In the genomic region with DNA sequence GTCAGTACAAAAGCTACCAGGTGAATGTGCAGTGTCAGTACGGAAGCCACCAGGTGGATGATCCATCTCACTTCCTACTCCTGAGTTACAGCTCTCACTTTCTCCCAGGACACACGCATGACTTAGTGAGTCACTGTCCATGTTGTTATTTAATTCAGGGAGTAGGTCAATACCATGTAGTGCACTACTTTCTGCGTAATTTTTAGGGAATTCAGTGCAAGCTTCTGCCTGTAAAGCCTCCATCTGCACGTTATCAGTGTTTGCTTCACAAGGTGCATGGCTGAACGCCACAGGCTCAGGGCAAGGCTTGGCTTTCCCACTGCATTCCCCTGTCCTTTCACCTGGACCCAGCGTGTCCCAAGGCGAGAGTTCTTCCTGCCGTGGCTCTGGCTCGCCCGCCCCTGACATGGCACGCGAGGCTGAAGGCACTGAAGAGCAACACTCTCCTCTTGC, we compare ENCODE assay signal across 22 cellular contexts. TPM values are rescaled to one million over a fixed set of nuclear protein-coding genes. Genes with fewer than 3 reads are reported as not detected.
DNase-seq lines count a peak whose midpoint lies in the region; ATAC-seq and TF ChIP-seq lines count a peak whose summit lies in the region.
"Had no signal": no experiment of that assay in that cellular context is flagged by ENCODE, and none has a peak within 500 bp of the region (broad histone marks: within the 10 kb centered on the region; RNA-seq: fewer than 3 reads in every experiment).

No MANE protein-coding gene starts in this region.

- peak overlapping the region; percentile 10 for H3K27ac Mint-ChIP-seq in CD8-positive, alpha-beta T cell
- H3K27ac Mint-ChIP-seq in glutamatergic neuron (ENCODE audit: unreplicated experiment) (peak overlapping the region; percentile 36), naive B cell (peak overlapping the region in 4 of 6 donors; percentile 10 to 56 (median 22)), T-cell (no peak overlapping the region)
- H3K27ac Mint-ChIP-seq: activated naive CD4-positive, alpha-beta T cell treated with anti-CD3 and anti-CD28 coated beads, Interleukin-2, amount 10 ng/mL, durations not matched to agents 7 days and 5 days; CD4-positive, alpha-beta T cell had no signal

- no peaks in the 10 kb centered on the region for H3K9me3 Mint-ChIP-seq in CD8-positive, alpha-beta T cell
- H3K9me3 Mint-ChIP-seq in glutamatergic neuron (ENCODE audit: unreplicated experiment) (peaks cover 2% of the 10 kb centered on the region), naive B cell (no peaks in the 10 kb centered on the region), T-cell (no peaks in the 10 kb centered on the region)
- H3K9me3 Mint-ChIP-seq: activated naive CD4-positive, alpha-beta T cell treated with anti-CD3 and anti-CD28 coated beads, Interleukin-2, amount 10 ng/mL, durations not matched to agents 7 days and 5 days; CD4-positive, alpha-beta T cell; immature natural killer cell had no signal

- POLR2A ChIA-PET in CD8-positive, alpha-beta T cell (lab: Charles Lee) = no interaction called here
- POLR2A ChIA-PET in HEK293 (lab: Yijun Ruan, JAX) = no interaction called here
- POLR2A ChIA-PET in T-cell (lab: Charles Lee) = no interaction called here

- H3K4me1 ChIP-seq in CD8-positive, alpha-beta T cell (ENCODE audit: insufficient read depth, low read length) = no peaks in the 10 kb centered on the region
- H3K4me1 ChIP-seq in HEK293 (ENCODE audit: control insufficient read depth, insufficient read depth, low read length) = no peaks in the 10 kb centered on the region
- H3K4me1 ChIP-seq: SJCRH30, transverse colon had no signal

- H3K27me3 Mint-ChIP-seq in CD8-positive, alpha-beta T cell (ENCODE audit: low read depth) = no peaks in the 10 kb centered on the region
- H3K27me3 Mint-ChIP-seq in glutamatergic neuron (ENCODE audit: unreplicated experiment) (peaks cover 2% of the 10 kb centered on the region), naive B cell (no peaks in the 10 kb centered on the region), T-cell (no peaks in the 10 kb centered on the region)
- H3K27me3 Mint-ChIP-seq: activated naive CD4-positive, alpha-beta T cell treated with anti-CD3 and anti-CD28 coated beads, Interleukin-2, amount 10 ng/mL, durations not matched to agents 7 days and 5 days; CD4-positive, alpha-beta T cell had no signal

- H3K4me3 ChIP-seq in CD8-positive, alpha-beta T cell (ENCODE audit: low read depth, low read length) = no peak overlapping the region
- H3K4me3 ChIP-seq in HEK293 (ENCODE audit: low read depth, low read length) = no peak overlapping the region
- H3K4me3 ChIP-seq: lung, ovary, SJCRH30, transverse colon had no signal

- intact Hi-C loops in CD8-positive, alpha-beta T cell (cut with DNase I, micrococcal nuclease) = no loop called here

- H3K36me3 Mint-ChIP-seq in CD8-positive, alpha-beta T cell = peaks cover 69% of the 10 kb centered on the region
- H3K36me3 Mint-ChIP-seq in glutamatergic neuron (ENCODE audit: unreplicated experiment) (peaks cover 5% of the 10 kb centered on the region), naive B cell (peaks cover 8 to 17% of the 10 kb centered on the region in 2 donors), T-cell (peaks cover 42% of the 10 kb centered on the region)

- no peaks in the 10 kb centered on the region for H3K9me3 ChIP-seq in CD8-positive, alpha-beta T cell (ENCODE audit: low read length)
- H3K9me3 ChIP-seq in HEK293 (ENCODE audit: control insufficient read depth, insufficient read depth, low read depth, low read length) = no peaks in the 10 kb centered on the region
- H3K9me3 ChIP-seq: ovary, SJCRH30, transverse colon had no signal

- peaks cover 45% of the 10 kb centered on the region for H3K4me1 Mint-ChIP-seq in CD8-positive, alpha-beta T cell (ENCODE audit: low read depth)
- H3K4me1 Mint-ChIP-seq in glutamatergic neuron (ENCODE audit: low read depth, unreplicated experiment) (peaks cover 17% of the 10 kb centered on the region), naive B cell (peaks cover 8 to 33% (median 31%) of the 10 kb centered on the region in 3 donors), T-cell (peaks cover 36 to 55% (median 44%) of the 10 kb centered on the region in 3 donors)

- H3K27ac ChIP-seq in CD8-positive, alpha-beta T cell (ENCODE audit: low read depth, low read length) = no peak overlapping the region
- H3K27ac ChIP-seq in HEK293 (ENCODE audit: extremely low read depth, low read depth, low read length) = no peak overlapping the region
- H3K27ac ChIP-seq: ovary, SJCRH30, transverse colon had no signal

- no peaks in the 10 kb centered on the region for H3K27me3 ChIP-seq in CD8-positive, alpha-beta T cell (ENCODE audit: insufficient read depth, low read length)
- H3K27me3 ChIP-seq: ovary, SJCRH30, transverse colon had no signal

- no peaks in the 10 kb centered on the region for H3K36me3 ChIP-seq in CD8-positive, alpha-beta T cell (ENCODE audit: insufficient read depth, low read length)
- peaks cover 0 to 78% of the 10 kb centered on the region in 2 experiments; a peak in 1 of 3 replicates for H3K36me3 ChIP-seq in HEK293 (ENCODE audit: control insufficient read depth in 2 of 2, insufficient read depth in 1 of 2, low read length in 2 of 2)
- H3K36me3 ChIP-seq: ovary, transverse colon had no signal

- no peak for DNase-seq in CD8-positive, alpha-beta T cell
- DNase-seq in glutamatergic neuron = no peak
- no peak for DNase-seq in naive B cell
- DNase-seq in T-cell = no peak
- DNase-seq in A172 (ENCODE audit: low spot score) = no peak
- DNase-seq: activated CD4-positive, alpha-beta T cell treated with anti-CD3 and anti-CD28 coated beads, Interleukin-2, amount 50 U/mL, for 1 hour; activated naive CD4-positive, alpha-beta T cell treated with anti-CD3 and anti-CD28 coated beads, Interleukin-2, amount 10 ng/mL, durations not matched to agents 7 days and 5 days; CD4-positive, alpha-beta T cell; cortex of kidney; immature natural killer cell; KBM-7; NCI-H1694 treated with DMSO at 0.1 percent for 48 hours; NCI-H774; OCI-M1; ovary; SJCRH30; stimulated activated naive CD8-positive, alpha-beta T cell treated with anti-CD3 and anti-CD28 coated beads, Interleukin-15, Interleukin-2, amounts not matched to agents 100 U/mL and 50 U/mL, for 24 hours; transverse colon had no signal

- no peak overlapping the region for H3K4me3 Mint-ChIP-seq in CD8-positive, alpha-beta T cell
- H3K4me3 Mint-ChIP-seq in glutamatergic neuron (ENCODE audit: unreplicated experiment) (no peak overlapping the region), naive B cell (no peak overlapping the region), T-cell (no peak overlapping the region)
- H3K4me3 Mint-ChIP-seq: activated naive CD4-positive, alpha-beta T cell treated with anti-CD3 and anti-CD28 coated beads, Interleukin-2, amount 10 ng/mL, durations not matched to agents 7 days and 5 days; CD4-positive, alpha-beta T cell; immature natural killer cell had no signal

- TF ChIP-seq CTCF in CD8-positive, alpha-beta T cell (IDR thresholded peaks at IDR 0.05) = no peak
- TF ChIP-seq CTCF in HEK293 (tag by site-specific recombination; IDR thresholded peaks at IDR 0.05) (no peak), glutamatergic neuron (IDR thresholded peaks at IDR 0.05; ENCODE audit: partially characterized antibody, unreplicated experiment) (no peak)

- CTCF ChIA-PET in CD8-positive, alpha-beta T cell (lab: Charles Lee) = no interaction called here
- CTCF ChIA-PET in HEK293 (lab: Yijun Ruan, JAX) = no interaction called here
- CTCF ChIA-PET in T-cell (lab: Charles Lee) = no interaction called here

- no peak for ATAC-seq in CD8-positive, alpha-beta T cell
- ATAC-seq in naive B cell (ENCODE audit: low read depth in 2 of 2) (no peak), HG02588 (IDR thresholded peaks at IDR 0.05; ENCODE audit: unreplicated experiment) (no peak), HG03442 (IDR thresholded peaks at IDR 0.05; ENCODE audit: unreplicated experiment) (no peak), T-cell (replicated peaks in 1 of 4) (no peak)
- ATAC-seq: stimulated activated naive CD8-positive, alpha-beta T cell treated with anti-CD3 and anti-CD28 coated beads, Interleukin-15, Interleukin-2, amounts not matched to agents 100 U/mL and 50 U/mL, for 24 hours had no signal

TF ChIP-seq in HEK293, 187 proteins besides CTCF, POLR2A, EP300 and RAD21:
- TF ChIP-seq ZNF157 (tag by site-specific recombination; IDR thresholded peaks at IDR 0.05) = no peak
- TF ChIP-seq PRDM1 (tag by site-specific recombination; IDR thresholded peaks at IDR 0.05) = peak; percentile 38; the same call in 1 of the 2 replicates

RNA-seq across cellular contexts. Expression of a gene that starts 59.5 kb away (rescaled TPM):
- 10 to 100 TPM; 32.5 to 32.7 TPM for total RNA-seq in CD8-positive, alpha-beta T cell
- 65.6 TPM for total RNA-seq in glutamatergic neuron (ENCODE audit: unreplicated experiment)
- 10 to 100 TPM; 19.3 to 42.8 (median 33.1) TPM for polyA plus RNA-seq in naive B cell (ENCODE audit: low read depth in 6 of 6)
- total RNA-seq in T-cell = 100 to 1,000 TPM in 1 of 5 donors, 10 to 100 TPM in 4; 77.2 to 108 (median 94.0) TPM
- 42.5 and 55.7 TPM in 2 replicates for total RNA-seq in A172 (2014; rRNA removed; shearing (Covaris generic))

Comparison
In these comparisons a context has a peak if more than half of its experiments do, and no peak if none do; other contexts are left out.
1. H3K27ac Mint-ChIP-seq: peak in CD8-positive, alpha-beta T cell (single experiment), glutamatergic neuron (single experiment) and naive B cell (4 of 6); none in T-cell (0 of 2).